In genomic region chrX:46935295-46935694, GRCh38 we compare ENCODE assay signal across 26 cellular contexts.
"Had no signal": no experiment of that assay in that cellular context is flagged by ENCODE, and none has a peak within 500 bp of the region (broad histone marks: within the 10 kb centered on the region; RNA-seq: fewer than 3 reads in every experiment).

No MANE protein-coding gene starts in this region.

- H3K36me3 ChIP-seq: esophagus squamous epithelium, heart right ventricle, lower lobe of right lung, tibial artery, upper lobe of left lung had no signal

- H3K9me3 Mint-ChIP-seq: effector memory CD8-positive, alpha-beta T cell; natural killer cell had no signal

- H3K36me3 Mint-ChIP-seq: natural killer cell had no signal

- H3K27me3 ChIP-seq: esophagus squamous epithelium, heart right ventricle, testis, tibial artery, upper lobe of left lung had no signal

- H2AFZ ChIP-seq: parathyroid adenoma had no signal

- H3K4me1 Mint-ChIP-seq: natural killer cell had no signal

- H3K4me3 Mint-ChIP-seq: effector memory CD8-positive, alpha-beta T cell; natural killer cell had no signal

- ATAC-seq: effector memory CD8-positive, alpha-beta T cell; heart right ventricle; left colon; left ventricle myocardium superior; lower lobe of right lung; natural killer cell; sciatic nerve; stimulated activated naive CD8-positive, alpha-beta T cell treated with anti-CD3 and anti-CD28 coated beads, Interleukin-15, Interleukin-2, amounts not matched to agents 100 U/mL and 50 U/mL, for 24 hours had no signal

- H3K27ac Mint-ChIP-seq: effector memory CD8-positive, alpha-beta T cell; natural killer cell had no signal

- H3K27me3 Mint-ChIP-seq: progenitor cell of endocrine pancreas had no signal

- H3K9me3 ChIP-seq: esophagus squamous epithelium, lower lobe of right lung, testis had no signal

- H3K9ac ChIP-seq: parathyroid adenoma had no signal

- DNase-seq: cortex of kidney; effector memory CD8-positive, alpha-beta T cell; erythroblast; esophagus squamous epithelium; foreskin melanocyte; glutamatergic neuron; heart right ventricle; hippocampal formation; kidney glomerular epithelial cell; left colon; left ventricle myocardium superior; lower lobe of right lung; natural killer cell; stimulated activated CD4-positive, alpha-beta T cell treated with anti-CD3 and anti-CD28 coated beads, Interleukin-12 subunit alpha, Interleukin-12 subunit beta, amount 100 ng/mL, for 4 hours; stimulated activated CD4-positive, alpha-beta T cell treated with anti-CD3 and anti-CD28 coated beads, Interleukin-1b, Interleukin-23, amount 100 ng/mL, for 48 hours; stimulated activated CD4-positive, alpha-beta T cell treated with anti-CD3 and anti-CD28 coated beads, Interleukin-4, amount 100 ng/mL, for 1 hour; stimulated activated CD8-positive, alpha-beta memory T cell treated with anti-CD3 and anti-CD28 coated beads, Interleukin-4, amount 100 ng/mL, for 48 hours; stimulated activated naive CD8-positive, alpha-beta T cell treated with anti-CD3 and anti-CD28 coated beads, Interleukin-15, Interleukin-2, amounts not matched to agents 100 U/mL and 50 U/mL, for 24 hours; substantia nigra; testis; tibial artery; upper lobe of left lung had no signal

- H3K4me1 ChIP-seq: heart right ventricle, lower lobe of right lung, parathyroid adenoma, testis, tibial artery, upper lobe of left lung had no signal

- H3K4me2 ChIP-seq: smooth muscle cell had no signal

- H3K4me3 ChIP-seq: esophagus squamous epithelium, heart right ventricle, lower lobe of right lung, smooth muscle cell, testis, tibial artery, upper lobe of left lung had no signal

- H3K27ac ChIP-seq: esophagus squamous epithelium, heart right ventricle, lower lobe of right lung, parathyroid adenoma, testis, tibial artery, upper lobe of left lung had no signal
